Comparison of ENCODE assay signal across 9 cellular contexts in genomic region chr16:8960788-8961109, GRCh38. TPM values are rescaled to one million over a fixed set of nuclear protein-coding genes. Genes with fewer than 3 reads are reported as not detected.
DNase-seq lines count a peak whose midpoint lies in the region; ATAC-seq, FAIRE-seq and TF ChIP-seq lines count a peak whose summit lies in the region.
"Had no signal": no experiment of that assay in that cellular context is flagged by ENCODE, and none has a peak within 500 bp of the region (broad histone marks: within the 10 kb centered on the region; RNA-seq: fewer than 3 reads in every experiment).

No MANE protein-coding gene starts in this region.

- DNase-seq in HL-60 (ENCODE audit: low read depth in 1 of 2, low spot score in 1 of 2) (no peak), K562 (ENCODE audit: extremely low read depth in 1 of 4, low spot score in 3 of 4) (no peak), ascending aorta (ENCODE audit: low spot score in 2 of 2) (no peak)
- DNase-seq in stimulated activated CD4-positive, alpha-beta T cell treated with anti-CD3 and anti-CD28 coated beads, Interleukin-4, amount 100 ng/mL, for 4 hours = no peak
- DNase-seq: NCI-H226 had no signal

- peaks cover 54% of the 10 kb centered on the region for H3K4me1 ChIP-seq in ACC112 (ENCODE audit: control insufficient read depth, insufficient read depth, low read length, unreplicated experiment)
- peaks cover 46 to 61% of the 10 kb centered on the region in 2 experiments for H3K4me1 ChIP-seq in K562 (replicated peaks in 1 of 2; ENCODE audit: control insufficient read depth in 2 of 2, insufficient read depth in 2 of 2, low read length in 2 of 2)
- peaks cover 35 to 64% of the 10 kb centered on the region in 2 donors for H3K4me1 ChIP-seq in muscle layer of duodenum (ENCODE audit: control insufficient read depth in 1 of 2, insufficient read depth in 2 of 2, low read length in 2 of 2)
- peaks cover 24 to 60% of the 10 kb centered on the region in 2 donors for H3K4me1 ChIP-seq in ascending aorta

- POLR2A ChIA-PET in K562 (lab: Yijun Ruan, JAX) = interaction anchor here (0.6 to 6.7 kb wide), 5 partner anchors 11 to 178 kb away, joined by 3 to 60 read pairs (median 4); no protein-coding TSS in a partner anchor

- H3K27ac ChIP-seq in ACC112 (ENCODE audit: low read depth, low read length) (peak overlapping the region; percentile 30; the same call in 1 of the 2 replicates), HL-60 (replicated peaks) (peak overlapping the region; percentile 33), K562 (ENCODE audit: extremely low read depth, low read depth, low read length) (no peak overlapping the region), muscle layer of duodenum (ENCODE audit: low read length) (peak overlapping the region; percentile 47), ascending aorta (peak overlapping the region in 1 of 2 donors; percentile 22)

- intact Hi-C loops in K562 (cut with micrococcal nuclease) = loop anchor here (5.0 kb wide), 1 partner anchor 47 kb away; no protein-coding TSS in a partner anchor
- intact Hi-C loops in ascending aorta (cut with DNase I) = loop anchor here (5.0 kb wide), 4 partner anchors 73 to 288 kb away; partner anchors contain the start of genes ABAT, PMM2 and TMEM186

- TF ChIP-seq POLR2A in K562 (conservative IDR thresholded peaks at IDR 0.05) = no peak

- no peak overlapping the region for H2AFZ ChIP-seq in ACC112 (ENCODE audit: low read length, unreplicated experiment)
- H2AFZ ChIP-seq in K562 (ENCODE audit: low read depth, low read length) = no peak overlapping the region

- H3K27me3 ChIP-seq in ACC112 (ENCODE audit: insufficient read depth, low read length) = no peaks in the 10 kb centered on the region
- H3K27me3 ChIP-seq in HL-60 (ENCODE audit: insufficient read depth, poor library complexity, severe bottlenecking) = no peaks in the 10 kb centered on the region
- H3K27me3 ChIP-seq in K562 (ENCODE audit: control insufficient read depth in 2 of 2, insufficient read depth in 2 of 2, low read length in 2 of 2) = no peaks in the 10 kb centered on the region
- H3K27me3 ChIP-seq in muscle layer of duodenum (ENCODE audit: low read depth, low read length) = no peaks in the 10 kb centered on the region
- no peaks in the 10 kb centered on the region for H3K27me3 ChIP-seq in ascending aorta

- peak overlapping the region; percentile 0 to 69; a peak in 1 of 4 replicates for H3K9ac ChIP-seq in K562 (ENCODE audit: insufficient read depth in 1 of 2, low read depth in 2 of 2, low read length in 2 of 2)

- no peak for TF ChIP-seq EP300 in K562 (IDR thresholded peaks at IDR 0.05; ENCODE audit: low read length)

- FAIRE-seq in K562 (lab: Jason Lieb, UNC) = no peak

- no TSS peak for BruUV-seq in K562 (replicated peaks; lab: Mats Ljungman, UMichigan)

- CTCF ChIA-PET in K562 (lab: Yijun Ruan, JAX; ENCODE audit: low intra/inter-chr PET ratio) = no interaction called here

- TF ChIP-seq CTCF in HL-60 (IDR thresholded peaks at IDR 0.05; ENCODE audit: insufficient read depth, low read length) = no peak
- TF ChIP-seq CTCF in K562 (IDR thresholded peaks at IDR 0.05 in 2 of 3, conservative IDR thresholded peaks at IDR 0.05 in 1 of 3; ENCODE audit: insufficient read depth in 2 of 3, low read depth in 1 of 3, low read length in 3 of 3) = no peak
- TF ChIP-seq CTCF in ascending aorta (IDR thresholded peaks at IDR 0.05) = no peak

- H3K4me3 ChIP-seq in ACC112 (ENCODE audit: low read depth, low read length) (peak overlapping the region; percentile 45), HL-60 (replicated peaks; ENCODE audit: insufficient read depth, low read length) (no peak overlapping the region), K562 (no peak overlapping the region), muscle layer of duodenum (ENCODE audit: low read depth in 1 of 2, low read length in 2 of 2) (peak overlapping the region; percentile 14 to 47), ascending aorta (peak overlapping the region in 1 of 2 donors; percentile 26)

- in situ Hi-C loops in K562 (cut with MboI) = no loop called here

- H3K4me2 ChIP-seq in K562 (ENCODE audit: insufficient read depth, low read length) = peak overlapping the region; percentile 49; the same call in 1 of the 2 replicates

- H4K20me1 ChIP-seq in K562 (replicated peaks; ENCODE audit: control insufficient read depth, insufficient read depth, low read length) = peaks cover 66% of the 10 kb centered on the region

- H3K36me3 ChIP-seq in ACC112 (ENCODE audit: insufficient read depth, low read length) (no peaks in the 10 kb centered on the region), K562 (ENCODE audit: control insufficient read depth, insufficient read depth, low read length) (peaks cover 4% of the 10 kb centered on the region; the same call in 1 of the 3 replicates), muscle layer of duodenum (ENCODE audit: control insufficient read depth in 1 of 2, insufficient read depth in 2 of 2, low read length in 2 of 2) (no peaks in the 10 kb centered on the region), ascending aorta (no peaks in the 10 kb centered on the region)

- peaks cover 3% of the 10 kb centered on the region for H3K9me1 ChIP-seq in K562 (ENCODE audit: control insufficient read depth, insufficient read depth, low read length)

- no peak for TF ChIP-seq RAD21 in K562 (CRISPR knock-in tag; conservative IDR thresholded peaks at IDR 0.05 in 1 of 2, IDR thresholded peaks at IDR 0.05 in 1 of 2)

- H3K79me2 ChIP-seq in ACC112 (ENCODE audit: control insufficient read depth, insufficient read depth, low read length, unreplicated experiment) = peaks cover 74% of the 10 kb centered on the region
- peaks cover 74% of the 10 kb centered on the region for H3K79me2 ChIP-seq in K562 (ENCODE audit: control insufficient read depth, insufficient read depth, low read length)

- 33% methylated on average over 1 of the region's 1 CpG for WGBS in K562 (ENCODE audit: insufficient coverage, low coverage, missing lambda C conversion rate)

- H3K9me3 ChIP-seq in K562 (replicated peaks; ENCODE audit: control insufficient read depth, insufficient read depth, low read depth, low read length) (no peaks in the 10 kb centered on the region), muscle layer of duodenum (ENCODE audit: control insufficient read depth in 1 of 2, low read length in 2 of 2) (no peaks in the 10 kb centered on the region), ascending aorta (no peaks in the 10 kb centered on the region)

- no peak for ATAC-seq in K562
- no peak for ATAC-seq in GM21723 (IDR thresholded peaks at IDR 0.05; ENCODE audit: unreplicated experiment)
- no peak for ATAC-seq in GM21423 (IDR thresholded peaks at IDR 0.05; ENCODE audit: unreplicated experiment)

TF ChIP-seq in K562, 482 proteins besides CTCF, POLR2A, EP300 and RAD21:
- TF ChIP-seq ZNF134 (CRISPR knock-in tag; conservative IDR thresholded peaks at IDR 0.05) = no peak
- TF ChIP-seq TFAP4 (CRISPR knock-in tag; IDR thresholded peaks at IDR 0.05; ENCODE audit: borderline replicate concordance) = no peak
- TF ChIP-seq ZFP30 (CRISPR knock-in tag; IDR thresholded peaks at IDR 0.05; ENCODE audit: borderline replicate concordance) = no peak
- no peak for TF ChIP-seq ZNF263 (CRISPR knock-in tag; IDR thresholded peaks at IDR 0.05; ENCODE audit: borderline replicate concordance)
- TF ChIP-seq TFAM (CRISPR knock-in tag; conservative IDR thresholded peaks at IDR 0.05) = no peak

RNA-seq across cellular contexts. Expression of gene USP7, which starts 3.0 kb away (rescaled TPM):
- 244 and 295 TPM in 2 replicates for total RNA-seq in K562 (2011; cell fraction: chromatin; rRNA removed; ENCODE audit: low replicate concordance)
- total RNA-seq in K562 (2011; cell fraction: nucleolus; rRNA removed) = 93.6 and 101 TPM in 2 replicates
- total RNA-seq in K562 (2011; cell fraction: nucleoplasm; rRNA removed) = 137 and 186 TPM in 2 replicates
- total RNA-seq in K562 (2014; rRNA removed) = 57.9 and 62.9 TPM in 2 replicates
- 57.2 and 70.7 TPM in 2 replicates for total RNA-seq in K562 (2014; rRNA removed; fragmentation: Illumina TruSeq; extraction: Trizol)
- 57.2 and 59.0 TPM in 2 replicates for total RNA-seq in K562 (2015; rRNA removed; fragmentation: Illumina TruSeq; extraction: Trizol)
- 122 and 145 TPM in 2 replicates for total RNA-seq in K562 (2021)
- 41.3 and 61.6 TPM in 2 replicates for polyA plus RNA-seq in K562 (2011; rRNA removed)
- 7.9 and 16.6 TPM in 2 replicates for polyA plus RNA-seq in K562 (2011; cell fraction: cytosol; rRNA removed)
- 99.3 and 104 TPM in 2 replicates for polyA plus RNA-seq in K562 (2011; cell fraction: nucleus; rRNA removed)
- 52.2 and 73.8 TPM in 2 replicates for polyA plus RNA-seq in K562 (2012)
- 99.4 and 105 TPM in 2 replicates for polyA plus RNA-seq in K562 (2014; fragmentation: Illumina TruSeq; extraction: Trizol)
- 10 to 100 TPM; 17.1 to 27.2 TPM for polyA plus RNA-seq in K562 (2014; fragmentation: Nextera tagmentation; extraction: Ambion mirVana)
- polyA plus RNA-seq in K562 (2014; rRNA removed) = 59.8 and 67.5 TPM in 2 replicates
- 81.7 and 93.4 TPM in 2 replicates for polyA minus RNA-seq in K562 (2011; rRNA and poly(A)+ RNA removed)
- polyA minus RNA-seq in K562 (2011; cell fraction: cytosol; rRNA and poly(A)+ RNA removed) = 52.1 and 68.3 TPM in 2 replicates
- polyA minus RNA-seq in K562 (2011; cell fraction: nucleus; rRNA and poly(A)+ RNA removed) = 61.3 and 130 TPM in 2 replicates
- 55.3 TPM for total RNA-seq in ascending aorta

Comparison
In these comparisons a context has a peak if more than half of its experiments do, and no peak if none do; other contexts are left out.
1. H3K4me3 ChIP-seq: peak in ACC112 (single experiment) and muscle layer of duodenum (2 of 2); none in HL-60 (single experiment) and K562 (single experiment).